27 cellular contexts compared by ENCODE assay signal in the genomic region with DNA sequence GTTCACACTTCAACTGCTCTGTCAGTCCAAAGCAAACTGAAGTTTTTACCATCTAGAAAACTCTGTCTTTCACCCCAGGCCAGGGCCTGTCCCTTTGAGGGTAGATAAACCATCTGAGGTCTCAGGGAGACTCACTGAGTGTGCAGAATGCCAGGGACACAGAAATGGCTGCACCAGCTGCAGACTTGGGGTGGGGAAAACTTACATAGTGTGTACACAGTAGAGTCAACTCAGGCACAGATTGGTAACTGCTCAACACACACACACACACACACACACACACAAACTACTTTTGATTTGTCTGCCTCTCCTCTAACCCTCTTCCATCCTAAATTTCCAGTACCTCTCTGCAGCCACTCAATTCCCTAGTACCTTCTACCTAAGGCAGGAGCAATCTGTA.
"Had no signal": no experiment of that assay in that cellular context is flagged by ENCODE, and none has a peak within 500 bp of the region (broad histone marks: within the 10 kb centered on the region; RNA-seq: fewer than 3 reads in every experiment).

No MANE protein-coding gene starts in this region.

- H3K4me1 ChIP-seq: esophagus muscularis mucosa, gastroesophageal sphincter had no signal

- H3K27ac ChIP-seq: brain microvascular endothelial cell, esophagus muscularis mucosa, gastroesophageal sphincter had no signal

- H3K27me3 Mint-ChIP-seq: activated CD4-positive, alpha-beta memory T cell treated with anti-CD3 and anti-CD28 coated beads, Interleukin-2, amount 10 ng/mL, durations not matched to agents 7 days and 5 days; activated CD4-positive, alpha-beta T cell treated with anti-CD3 and anti-CD28 coated beads for 36 hours; activated CD4-positive, alpha-beta T cell treated with anti-CD3 and anti-CD28 coated beads, Interleukin-2, amount 10 ng/mL, durations not matched to agents 24 days and 14 days; activated T-cell treated with anti-CD3 and anti-CD28 coated beads, Interleukin-2, amount 50 U/mL, for 24 hours; effector memory CD8-positive, alpha-beta T cell had no signal

- H3K9me3 Mint-ChIP-seq: activated CD4-positive, alpha-beta T cell treated with anti-CD3 and anti-CD28 coated beads, Interleukin-2, amount 10 ng/mL, durations not matched to agents 24 days and 14 days had no signal

- H3K4me3 Mint-ChIP-seq: activated CD4-positive, alpha-beta memory T cell treated with anti-CD3 and anti-CD28 coated beads, Interleukin-2, amount 10 ng/mL, durations not matched to agents 7 days and 5 days; activated CD4-positive, alpha-beta T cell treated with anti-CD3 and anti-CD28 coated beads for 36 hours; activated CD4-positive, alpha-beta T cell treated with anti-CD3 and anti-CD28 coated beads, Interleukin-2, amount 10 ng/mL, durations not matched to agents 24 days and 14 days; activated naive CD8-positive, alpha-beta T cell; activated T-cell treated with anti-CD3 and anti-CD28 coated beads, Interleukin-2, amount 50 U/mL, for 24 hours; activated T-helper 17 cell treated with anti-CD3 and anti-CD28 coated beads, Interleukin-2, amount 50 U/mL, for 72 hours; effector memory CD8-positive, alpha-beta T cell had no signal

- H3K4me3 ChIP-seq: esophagus muscularis mucosa, gastroesophageal sphincter had no signal

- H3K9me3 ChIP-seq: esophagus muscularis mucosa, gastroesophageal sphincter had no signal

- H3K36me3 Mint-ChIP-seq: activated naive CD8-positive, alpha-beta T cell had no signal

- H3K36me3 ChIP-seq: brain microvascular endothelial cell, esophagus muscularis mucosa, gastroesophageal sphincter had no signal

- H3K27me3 ChIP-seq: brain microvascular endothelial cell, esophagus muscularis mucosa, gastroesophageal sphincter had no signal

- H3K4me1 Mint-ChIP-seq: activated CD4-positive, alpha-beta memory T cell treated with anti-CD3 and anti-CD28 coated beads, Interleukin-2, amount 10 ng/mL, durations not matched to agents 7 days and 5 days; activated CD4-positive, alpha-beta T cell treated with anti-CD3 and anti-CD28 coated beads for 36 hours; activated CD4-positive, alpha-beta T cell treated with anti-CD3 and anti-CD28 coated beads, Interleukin-2, amount 10 ng/mL, durations not matched to agents 24 days and 14 days; activated T-helper 17 cell treated with anti-CD3 and anti-CD28 coated beads, Interleukin-2, amount 50 U/mL, for 72 hours had no signal

- H3K27ac Mint-ChIP-seq: activated CD4-positive, alpha-beta memory T cell treated with anti-CD3 and anti-CD28 coated beads, Interleukin-2, amount 10 ng/mL, durations not matched to agents 7 days and 5 days; activated CD4-positive, alpha-beta T cell treated with anti-CD3 and anti-CD28 coated beads for 36 hours; activated CD4-positive, alpha-beta T cell treated with anti-CD3 and anti-CD28 coated beads, Interleukin-2, amount 10 ng/mL, durations not matched to agents 24 days and 14 days; activated naive CD8-positive, alpha-beta T cell; activated T-cell treated with anti-CD3 and anti-CD28 coated beads, Interleukin-2, amount 50 U/mL, for 24 hours; activated T-helper 17 cell treated with anti-CD3 and anti-CD28 coated beads, Interleukin-2, amount 50 U/mL, for 72 hours; effector memory CD8-positive, alpha-beta T cell had no signal

- DNase-seq: activated CD4-positive, alpha-beta memory T cell treated with anti-CD3 and anti-CD28 coated beads, Interleukin-2, amount 10 ng/mL, durations not matched to agents 7 days and 5 days; activated CD4-positive, alpha-beta T cell treated with anti-CD3 and anti-CD28 coated beads for 36 hours; activated CD4-positive, alpha-beta T cell treated with anti-CD3 and anti-CD28 coated beads, Interleukin-2, amount 10 ng/mL, durations not matched to agents 24 days and 14 days; activated CD4-positive, CD25-positive, alpha-beta regulatory T cell; activated CD4-positive, CD25-positive, alpha-beta regulatory T cell treated with anti-CD3 and anti-CD28 coated beads, Interleukin-2, amount 50 U/mL, for 72 hours; activated CD8-positive, alpha-beta memory T cell treated with anti-CD3 and anti-CD28 coated beads, Interleukin-2, amount 50 U/mL, for 48 hours; activated effector memory CD4-positive, alpha-beta T cell treated with Interleukin-2 at 50 U/mL for 16 hours; activated gamma-delta T cell treated with Interleukin-2 at 50 U/mL for 16 hours; activated naive CD4-positive, alpha-beta T cell treated with anti-CD3 and anti-CD28 coated beads, Interleukin-2, amount 50 U/mL, for 16 hours; activated naive CD4-positive, alpha-beta T cell treated with Interleukin-2 at 50 U/mL for 16 hours; activated T-cell treated with anti-CD3 and anti-CD28 coated beads for 4 hours; activated T-cell treated with anti-CD3 and anti-CD28 coated beads, Interleukin-2, amount 50 U/mL, for 24 hours; amniotic stem cell; anterior cingulate cortex; brain microvascular endothelial cell; caudate nucleus; cortex of kidney; dermis blood vessel endothelial cell; effector CD4-positive, alpha-beta T cell; effector memory CD8-positive, alpha-beta T cell; erythroblast; foreskin melanocyte; T-helper 2 cell had no signal

- ATAC-seq: activated CD4-positive, alpha-beta T cell treated with anti-CD3 and anti-CD28 coated beads for 36 hours; activated T-helper 17 cell treated with anti-CD3 and anti-CD28 coated beads, Interleukin-2, amount 50 U/mL, for 72 hours; effector memory CD8-positive, alpha-beta T cell; gastroesophageal sphincter had no signal
